Comparison of ENCODE assay signal across 10 cellular contexts in the genomic region with DNA sequence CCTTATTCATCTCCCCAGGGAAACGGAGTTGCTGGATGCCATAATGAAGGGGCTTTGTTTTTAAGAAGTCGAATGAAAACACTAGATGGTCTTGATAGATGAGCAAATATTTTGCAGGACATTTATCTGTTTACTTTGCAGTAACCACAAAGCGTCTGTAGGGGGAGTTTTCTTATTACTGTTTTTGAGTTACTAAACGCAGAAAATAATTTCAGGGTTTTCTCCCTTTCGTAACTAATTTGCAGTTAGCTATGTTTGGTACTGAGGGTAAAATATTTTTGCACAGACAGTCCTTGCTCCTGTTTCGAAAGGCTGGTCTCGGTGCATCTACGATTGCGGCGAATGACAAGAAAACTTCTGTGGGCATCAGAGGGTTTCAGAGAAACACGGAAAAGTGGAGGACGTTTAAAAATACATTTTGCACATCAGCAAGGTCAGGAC.
DNase-seq lines count a peak whose midpoint lies in the region; ATAC-seq, FAIRE-seq and TF ChIP-seq lines count a peak whose summit lies in the region.
"Had no signal": no experiment of that assay in that cellular context is flagged by ENCODE, and none has a peak within 500 bp of the region (broad histone marks: within the 10 kb centered on the region; RNA-seq: fewer than 3 reads in every experiment).

No MANE protein-coding gene starts in this region.

- no peaks in the 10 kb centered on the region for H3K36me3 ChIP-seq in IMR-90 (ENCODE audit: control insufficient read depth, insufficient read depth, low read length)
- no peaks in the 10 kb centered on the region for H3K36me3 ChIP-seq in GM12878 (ENCODE audit: control insufficient read depth in 2 of 2, insufficient read depth in 2 of 2, low read length in 1 of 2)
- no peaks in the 10 kb centered on the region for H3K36me3 ChIP-seq in mesendoderm (ENCODE audit: control insufficient read depth, insufficient read depth, low read length)

- H3K79me2 ChIP-seq in GM12878 (ENCODE audit: control insufficient read depth, insufficient read depth, low read length) (no peaks in the 10 kb centered on the region), mesendoderm (ENCODE audit: control insufficient read depth, insufficient read depth, low read length) (no peaks in the 10 kb centered on the region)

- 57% methylated on average over 5 of the region's 12 CpGs; no CpG with 5 or more reads in 1 of the 2 experiments for WGBS in IMR-90 (ENCODE audit: extremely low coverage in 2 of 2, insufficient read length in 1 of 2), 2 experiments
- 47% methylated on average over 12 of the region's 12 CpGs for WGBS in GM12878 (ENCODE audit: insufficient coverage, insufficient replicate concordance, low lambda C conversion rate, missing lambda C conversion rate)
- WGBS in mesendoderm (ENCODE audit: extremely low coverage, insufficient coverage, low lambda C conversion rate) = no CpG with 5 or more reads among the region's 12 CpGs

- no peak overlapping the region for H2AK9ac ChIP-seq in IMR-90 (replicated peaks; ENCODE audit: low read depth, low read length, poor library complexity)

- H3K23ac ChIP-seq in IMR-90 (ENCODE audit: low read depth, low read length) (no peak overlapping the region), mesendoderm (ENCODE audit: low read length) (no peak overlapping the region)

- RAD21 ChIA-PET in GM12878 (lab: Charles Lee; ENCODE audit: unreplicated experiment) = no interaction called here

- DNase-seq in CD1c-positive myeloid dendritic cell (ENCODE audit: extremely low spot score) (peak; percentile 2), IMR-90 (no peak), GM12878 (ENCODE audit: low read depth, low spot score) (no peak), mesendoderm (peak; percentile 59), NK-92 (lab: John Stamatoyannopoulos, UW; ENCODE audit: unreplicated experiment) (no peak), GM12891 (ENCODE audit: insufficient read length, low spot score) (no peak)
- DNase-seq in activated CD8-positive, alpha-beta memory T cell treated with anti-CD3 and anti-CD28 coated beads for 24 hours = no peak
- DNase-seq: activated T-cell treated with anti-CD3 and anti-CD28 coated beads, Interleukin-2, amount 50 U/mL, for 4 hours; NCI-H1436 treated with DMSO at 0.1 percent for 48 hours had no signal

- H3K27me3 ChIP-seq in IMR-90 (ENCODE audit: control insufficient read depth, insufficient read depth, low read length) (no peaks in the 10 kb centered on the region), GM12878 (replicated peaks in 1 of 2; ENCODE audit: control insufficient read depth in 2 of 2, insufficient read depth in 2 of 2, low read length in 1 of 2) (peaks cover 0 to 1% of the 10 kb centered on the region in 2 experiments; a peak in 1 of 4 replicates), mesendoderm (ENCODE audit: insufficient read depth, low read length, poor library complexity) (no peaks in the 10 kb centered on the region)

- no peak overlapping the region for H2AFZ ChIP-seq in IMR-90 (replicated peaks; ENCODE audit: low read length, poor library complexity)
- no peak overlapping the region for H2AFZ ChIP-seq in GM12878 (ENCODE audit: control insufficient read depth, low read depth, low read length)

- no peak overlapping the region for H3K14ac ChIP-seq in IMR-90 (replicated peaks; ENCODE audit: low read depth, low read length)

- H3K9me1 ChIP-seq in IMR-90 (ENCODE audit: insufficient read depth, low read length) = no peaks in the 10 kb centered on the region

- H3K18ac ChIP-seq in IMR-90 (ENCODE audit: low read depth, low read length) = no peak overlapping the region
- no peak overlapping the region for H3K18ac ChIP-seq in mesendoderm (ENCODE audit: low read length)

- TF ChIP-seq POLR2A in IMR-90 (IDR thresholded peaks at IDR 0.05; ENCODE audit: low read depth, low read length) = no peak
- TF ChIP-seq POLR2A in GM12878 (IDR thresholded peaks at IDR 0.05; ENCODE audit: low read depth, low read length) = no peak
- no peak for TF ChIP-seq POLR2A in GM12891 (IDR thresholded peaks at IDR 0.05; ENCODE audit: low read depth, low read length)

- ATAC-seq in IMR-90 (ENCODE audit: low read depth) (no peak), GM12878 (no peak), GM21737 (IDR thresholded peaks at IDR 0.05; ENCODE audit: unreplicated experiment) (no peak)
- ATAC-seq: activated T-cell treated with anti-CD3 and anti-CD28 coated beads, Interleukin-2, amount 50 U/mL, for 4 hours had no signal

- H3K4me2 ChIP-seq in IMR-90 (ENCODE audit: low read depth, low read length) (no peak overlapping the region), GM12878 (ENCODE audit: control insufficient read depth, insufficient read depth) (no peak overlapping the region), mesendoderm (ENCODE audit: low read length) (no peak overlapping the region)

- no peak overlapping the region for H3K56ac ChIP-seq in IMR-90 (ENCODE audit: extremely low read depth, insufficient read depth, low read length)
- H3K56ac ChIP-seq in mesendoderm (ENCODE audit: low read length) = no peak overlapping the region

- H4K91ac ChIP-seq in IMR-90 (ENCODE audit: insufficient read depth, low read depth, low read length) = no peak overlapping the region

- H3K4me3 ChIP-seq in IMR-90 (ENCODE audit: insufficient read depth, low read depth, low read length) (no peak overlapping the region), GM12878 (no peak overlapping the region), mesendoderm (ENCODE audit: low read length) (no peak overlapping the region)

- H4K8ac ChIP-seq in IMR-90 (ENCODE audit: low read depth in 2 of 2, low read length in 2 of 2) (no peak overlapping the region), mesendoderm (ENCODE audit: low read depth, low read length) (no peak overlapping the region)

- FAIRE-seq in GM12878 (lab: Jason Lieb, UNC) (no peak), GM12891 (lab: Jason Lieb, UNC) (no peak)

- H4K20me1 ChIP-seq in IMR-90 (ENCODE audit: insufficient read depth, low read length) (no peaks in the 10 kb centered on the region), GM12878 (ENCODE audit: control insufficient read depth, insufficient read depth) (no peaks in the 10 kb centered on the region)

- H3K4me1 ChIP-seq in IMR-90 (ENCODE audit: control insufficient read depth, insufficient read depth, low read length) (no peaks in the 10 kb centered on the region), GM12878 (ENCODE audit: control insufficient read depth, insufficient read depth, low read length) (no peaks in the 10 kb centered on the region), mesendoderm (ENCODE audit: control insufficient read depth, low read depth, low read length) (no peaks in the 10 kb centered on the region)

- no peak overlapping the region for H2BK120ac ChIP-seq in IMR-90 (ENCODE audit: low read depth, low read length)
- no peak overlapping the region for H2BK120ac ChIP-seq in mesendoderm (ENCODE audit: low read depth, low read length)

- no peak for TF ChIP-seq EP300 in GM12878 (IDR thresholded peaks at IDR 0.05; ENCODE audit: borderline replicate concordance in 1 of 2, control insufficient read depth in 1 of 2, low read depth in 2 of 2, low read length in 2 of 2)

- H4K5ac ChIP-seq in IMR-90 (ENCODE audit: low read depth, low read length) = no peak overlapping the region
- no peak overlapping the region for H4K5ac ChIP-seq in mesendoderm (ENCODE audit: low read length)

- intact Hi-C loops in IMR-90 (cut with micrococcal nuclease) = no loop called here
- intact Hi-C loops in GM12878 (cut with micrococcal nuclease; ENCODE audit: unreplicated experiment) = loop anchor here (5.0 kb wide), 1 partner anchor 230 kb away; no protein-coding TSS in a partner anchor

- H2BK5ac ChIP-seq in IMR-90 (ENCODE audit: low read depth, low read length, poor library complexity, severe bottlenecking) (no peak overlapping the region), mesendoderm (ENCODE audit: low read length) (no peak overlapping the region)

- peak; percentile 8; the same call in 1 of the 2 replicates for TF ChIP-seq CTCF in IMR-90 (conservative IDR thresholded peaks at IDR 0.05; ENCODE audit: low read depth, low read length)
- TF ChIP-seq CTCF in GM12878 (IDR thresholded peaks at IDR 0.05 in 2 of 3, conservative IDR thresholded peaks at IDR 0.05 in 1 of 3; ENCODE audit: control insufficient read depth in 2 of 3, extremely low read depth in 1 of 3, insufficient read depth in 1 of 3, low read depth in 3 of 3, low read length in 3 of 3) = peak; percentile 40 to 57 (median 48)

- POLR2A ChIA-PET in IMR-90 (lab: Charles Lee; ENCODE audit: unreplicated experiment) (no interaction called here), GM12878 (lab: Charles Lee) (no interaction called here)

- TF ChIP-seq RAD21 in IMR-90 (IDR thresholded peaks at IDR 0.05; ENCODE audit: low read length) (no peak), GM12878 (IDR thresholded peaks at IDR 0.05; ENCODE audit: insufficient read depth, low read depth, low read length) (peak; percentile 19; the same call in 1 of the 2 replicates)

- SMC1A ChIA-PET in GM12878 (lab: Charles Lee; ENCODE audit: uncharacterized antibody, unreplicated experiment) = interaction anchor here (0.9 to 1.1 kb wide), 2 partner anchors 11 to 1496 kb away, joined by 3 read pairs; no protein-coding TSS in a partner anchor

- H3K9ac ChIP-seq in IMR-90 (ENCODE audit: low read depth, low read length) (no peak overlapping the region), GM12878 (ENCODE audit: control insufficient read depth, insufficient read depth, low read length) (no peak overlapping the region), mesendoderm (ENCODE audit: low read length) (no peak overlapping the region)

- H3K4ac ChIP-seq in IMR-90 (ENCODE audit: low read depth, low read length) (no peak overlapping the region), mesendoderm (ENCODE audit: low read depth, low read length) (no peak overlapping the region)

- CTCF ChIA-PET in IMR-90 (lab: Yijun Ruan, JAX) = no interaction called here
- CTCF ChIA-PET in GM12878 (lab: Yijun Ruan, JAX) = interaction anchor here (0.6 to 1.5 kb wide), 2 partner anchors 170 to 1495 kb away, joined by 3 read pairs; no protein-coding TSS in a partner anchor

- H3K9me3 ChIP-seq in IMR-90 (ENCODE audit: control insufficient read depth, insufficient read depth, low read length) (peaks cover 32% of the 10 kb centered on the region), GM12878 (replicated peaks; ENCODE audit: control insufficient read depth, insufficient read depth, low read length) (no peaks in the 10 kb centered on the region)

- H3K27ac ChIP-seq in IMR-90 (ENCODE audit: insufficient read depth, low read length) = no peak overlapping the region
- no peak overlapping the region for H3K27ac ChIP-seq in GM12878 (ENCODE audit: control insufficient read depth, insufficient read depth)
- H3K27ac ChIP-seq in mesendoderm (ENCODE audit: low read depth, low read length) = no peak overlapping the region

- no peaks in the 10 kb centered on the region for H3K79me1 ChIP-seq in IMR-90 (ENCODE audit: low read depth in 1 of 2, low read length in 2 of 2)
- H3K79me1 ChIP-seq in mesendoderm (ENCODE audit: low read length) = no peaks in the 10 kb centered on the region

- BruUV-seq in IMR-90 (replicated peaks; lab: Mats Ljungman, UMichigan) = no TSS peak
- no TSS peak for BruUV-seq in GM12878 (replicated peaks; lab: Mats Ljungman, UMichigan)

- H2AK5ac ChIP-seq in IMR-90 (ENCODE audit: low read depth, low read length) (no peak overlapping the region), mesendoderm (ENCODE audit: low read length) (no peak overlapping the region)

- dilution Hi-C loops in IMR-90 (cut with HindIII; ENCODE audit: low sequenced_read_pairs, unreplicated experiment) = no loop called here

- H2BK15ac ChIP-seq in IMR-90 (ENCODE audit: low read depth, low read length) (no peak overlapping the region), mesendoderm (replicated peaks; ENCODE audit: low read depth) (no peak overlapping the region)

- in situ Hi-C loops in IMR-90 (cut with MboI; ENCODE audit: low sequenced_read_pairs) (no loop called here), GM12878 (cut with MboI) (no loop called here)

- H2BK20ac ChIP-seq in IMR-90 (ENCODE audit: low read depth, low read length) = no peak overlapping the region

Comparison
In these comparisons a context has a peak if more than half of its experiments do, and no peak if none do; other contexts are left out.
1. DNase-seq: peak in CD1c-positive myeloid dendritic cell (single experiment) and mesendoderm (single experiment); none in IMR-90 (single experiment), GM12878 (single experiment), NK-92 (single experiment), activated CD8-positive, alpha-beta memory T cell treated with anti-CD3 and anti-CD28 coated beads for 24 hours (single experiment) and GM12891 (single experiment).